21 cellular contexts compared by ENCODE assay signal in the genomic region with DNA sequence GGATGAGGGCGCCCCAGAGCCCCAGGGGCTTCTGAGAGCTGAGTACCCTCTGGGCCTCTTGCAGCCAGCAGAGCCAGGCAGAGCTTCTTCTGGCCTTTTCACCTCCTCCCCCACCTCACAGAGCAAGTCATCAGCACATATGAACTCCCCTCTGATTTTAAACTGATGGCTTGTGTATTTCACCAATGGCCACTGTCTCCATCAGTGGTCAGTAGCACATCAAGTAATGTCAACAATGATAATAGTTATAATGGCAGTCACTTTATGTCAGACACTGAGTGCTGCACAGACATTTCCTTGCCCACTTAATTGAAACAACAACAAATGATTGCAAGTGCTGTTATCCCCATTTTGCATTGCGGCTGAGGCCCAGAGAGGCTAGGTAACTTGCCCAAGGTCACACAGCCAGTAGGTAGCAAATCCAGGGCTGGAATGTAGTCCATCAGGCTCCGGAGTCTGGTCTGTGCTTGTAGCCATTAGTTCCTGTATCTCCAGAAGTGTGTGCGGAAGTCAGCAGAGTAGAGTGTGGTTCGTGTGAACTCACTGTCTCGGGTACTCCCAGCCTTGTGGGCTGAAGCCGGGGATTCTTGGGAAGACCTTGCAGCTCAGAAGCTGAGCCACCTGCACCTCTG. TPM values are rescaled to one million over a fixed set of nuclear protein-coding genes. Genes with fewer than 3 reads are reported as not detected.
"Had no signal": no experiment of that assay in that cellular context is flagged by ENCODE, and none has a peak within 500 bp of the region (broad histone marks: within the 10 kb centered on the region; RNA-seq: fewer than 3 reads in every experiment).

No MANE protein-coding gene starts in this region.

- H3K36me3 ChIP-seq: brain microvascular endothelial cell, gastrocnemius medialis, neutrophil, pancreas, thyroid gland had no signal

- H3K9me3 ChIP-seq: gastrocnemius medialis, neutrophil, pancreas, psoas muscle, thyroid gland had no signal

- H3K27ac Mint-ChIP-seq: activated naive CD4-positive, alpha-beta T cell treated with anti-CD3 and anti-CD28 coated beads, Interleukin-2, amount 50 U/mL, for 24 hours; nephron; stimulated activated naive CD8-positive, alpha-beta T cell treated with anti-CD3 and anti-CD28 coated beads, Interleukin-15, Interleukin-2, amounts not matched to agents 100 ng/mL and 50 ng/mL, for 24 hours had no signal

- ATAC-seq: gastrocnemius medialis, psoas muscle had no signal

- H3K4me1 ChIP-seq: gastrocnemius medialis, pancreas, psoas muscle, thyroid gland had no signal

- DNase-seq: activated gamma-delta T cell treated with Interleukin-2 at 50 U/mL for 16 hours; activated T-cell treated with anti-CD3 and anti-CD28 coated beads, Interleukin-2, amount 50 U/mL, for 1 hour; aorta; dermis blood vessel endothelial cell; effector CD8-positive, alpha-beta T cell; gastrocnemius medialis; left cardiac atrium; pancreas; psoas muscle; right cardiac atrium; stimulated activated CD4-positive, alpha-beta T cell treated with anti-CD3 and anti-CD28 coated beads, Interleukin-1b, Interleukin-23, amount 100 ng/mL, for 48 hours; T-helper 9 cell had no signal

- H3K4me3 Mint-ChIP-seq: activated naive CD4-positive, alpha-beta T cell treated with anti-CD3 and anti-CD28 coated beads, Interleukin-2, amount 50 U/mL, for 24 hours; nephron; stimulated activated naive CD8-positive, alpha-beta T cell treated with anti-CD3 and anti-CD28 coated beads, Interleukin-15, Interleukin-2, amounts not matched to agents 100 ng/mL and 50 ng/mL, for 24 hours had no signal

- H3K4me3 ChIP-seq: gastrocnemius medialis, pancreas, psoas muscle, skin epidermis, thyroid gland had no signal

- FAIRE-seq: pancreas had no signal

- H3K27ac ChIP-seq: brain microvascular endothelial cell, gastrocnemius medialis, neutrophil, pancreas, psoas muscle, skin epidermis, thyroid gland had no signal

- H3K9me3 Mint-ChIP-seq: activated naive CD4-positive, alpha-beta T cell treated with anti-CD3 and anti-CD28 coated beads, Interleukin-2, amount 50 U/mL, for 24 hours; stimulated activated naive CD8-positive, alpha-beta T cell treated with anti-CD3 and anti-CD28 coated beads, Interleukin-15, Interleukin-2, amounts not matched to agents 100 ng/mL and 50 ng/mL, for 24 hours had no signal

- H3K27me3 ChIP-seq: thyroid gland had no signal

- H3K36me3 Mint-ChIP-seq: activated naive CD4-positive, alpha-beta T cell treated with anti-CD3 and anti-CD28 coated beads, Interleukin-2, amount 50 U/mL, for 24 hours had no signal

- H3K4me1 Mint-ChIP-seq: nephron had no signal

RNA-seq across cellular contexts. Expression of gene ATP2B3, which starts 3.0 kb away (rescaled TPM):
- total RNA-seq: dermis blood vessel endothelial cell, gastrocnemius medialis, liver, right cardiac atrium, thyroid gland had no signal
- polyA plus RNA-seq: esophagus, liver had no signal
